Comparison of ENCODE assay signal across 5 cellular contexts in the genomic region with DNA sequence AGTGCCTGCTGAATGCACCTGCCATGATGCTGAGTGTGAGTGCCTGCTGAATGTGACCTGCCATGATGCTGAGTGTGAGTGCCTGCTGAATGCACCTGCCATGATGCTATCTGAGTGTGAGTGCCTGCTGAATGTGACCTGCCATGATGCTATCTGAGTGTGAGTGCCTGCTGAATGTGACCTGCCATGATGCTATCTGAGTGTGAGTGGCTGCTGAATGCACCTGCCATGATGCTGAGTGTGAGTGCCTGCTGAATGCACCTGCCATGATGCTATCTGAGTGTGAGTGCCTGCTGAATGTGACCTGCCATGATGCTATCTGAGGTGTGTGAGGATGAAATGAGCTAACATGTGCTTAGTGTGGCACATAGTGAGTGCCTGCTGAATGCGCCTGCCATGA.
DNase-seq lines count a peak whose midpoint lies in the region; ATAC-seq, FAIRE-seq and TF ChIP-seq lines count a peak whose summit lies in the region.
"Not testable (repeated sequence)": the region's sequence is repeated elsewhere in the genome, so short reads cannot be mapped to it uniquely, and the experiment has no call there.

No MANE protein-coding gene starts in this region.

- not testable (repeated sequence) for H3K56ac ChIP-seq in H1 (replicated peaks; ENCODE audit: insufficient read length, low read depth, low read length)

- CTCF ChIA-PET in SK-N-SH (lab: Yijun Ruan, JAX) (interaction anchor here (1.0 kb wide), 1 partner anchor 11 kb away, joined by 3 read pairs; no protein-coding TSS in a partner anchor), H1 (lab: Charles Lee; ENCODE audit: partially characterized antibody) (interaction anchor here (1.0 kb wide), 2 partner anchors 97 to 207 kb away, joined by 3 read pairs; no protein-coding TSS in a partner anchor)
- CTCF ChIA-PET in K562 (lab: Yijun Ruan, JAX; ENCODE audit: low intra/inter-chr PET ratio): not testable (repeated sequence)

- not testable (repeated sequence) for H2BK20ac ChIP-seq in H1 (ENCODE audit: low read length)

- H3K18ac ChIP-seq in H1 (ENCODE audit: extremely low read depth, low read length): not testable (repeated sequence)

- not testable (repeated sequence) for H2BK15ac ChIP-seq in H1 (ENCODE audit: low read length)

- TF ChIP-seq EP300 in SK-N-SH (IDR thresholded peaks at IDR 0.05; ENCODE audit: borderline replicate concordance in 1 of 2, low read depth in 1 of 2, low read length in 1 of 2); K562 (IDR thresholded peaks at IDR 0.05; ENCODE audit: low read length); H1 (IDR thresholded peaks at IDR 0.05; ENCODE audit: borderline replicate concordance in 1 of 2, low read depth in 2 of 2, low read length in 2 of 2): not testable (repeated sequence)

- H3K27ac ChIP-seq in SK-N-SH (ENCODE audit: low read depth in 2 of 2, low read length in 1 of 2); K562 (ENCODE audit: extremely low read depth, low read depth, low read length); H1 (ENCODE audit: low read depth, low read length): not testable (repeated sequence)

- not testable (repeated sequence) for H3K4ac ChIP-seq in H1 (replicated peaks; ENCODE audit: insufficient read length, low read depth, low read length)

- H4K20me1 ChIP-seq in SK-N-SH (ENCODE audit: insufficient read depth); K562 (replicated peaks; ENCODE audit: control insufficient read depth, insufficient read depth, low read length); H1 (replicated peaks in 1 of 2; ENCODE audit: control insufficient read depth in 1 of 2, insufficient read depth in 2 of 2, low read length in 2 of 2): not testable (repeated sequence)

- not testable (repeated sequence) for BruUV-seq in K562 (replicated peaks; lab: Mats Ljungman, UMichigan)

- not testable (repeated sequence) for H3K4me1 ChIP-seq in SK-N-SH (ENCODE audit: control insufficient read depth in 1 of 2, insufficient read depth in 2 of 2, low read depth in 1 of 2, low read length in 1 of 2); K562 (replicated peaks in 1 of 2; ENCODE audit: control insufficient read depth in 2 of 2, insufficient read depth in 2 of 2, low read length in 2 of 2); H1 (replicated peaks in 1 of 4; ENCODE audit: control insufficient read depth in 3 of 4, insufficient read depth in 4 of 4, low read length in 3 of 4)

- H3K79me2 ChIP-seq in SK-N-SH (ENCODE audit: insufficient read depth); K562 (ENCODE audit: control insufficient read depth, insufficient read depth, low read length); H1 (ENCODE audit: control insufficient read depth in 1 of 2, insufficient read depth in 2 of 2, low read length in 2 of 2): not testable (repeated sequence)

- WGBS in SK-N-SH (ENCODE audit: low lambda C conversion rate): 29% methylated on average over 1 of the region's 1 CpG
- WGBS in K562 (ENCODE audit: insufficient coverage, low coverage, missing lambda C conversion rate): 0% methylated on average over 1 of the region's 1 CpG
- 87% methylated on average over 1 of the region's 1 CpG; no CpG with 5 or more reads in 1 of the 2 experiments for WGBS in H1 (ENCODE audit: extremely low coverage in 1 of 2, insufficient coverage in 1 of 2, insufficient read length in 1 of 2, insufficient replicate concordance in 2 of 2, low coverage in 1 of 2, low lambda C conversion rate in 2 of 2, missing lambda C conversion rate in 1 of 2), 2 experiments

- not testable (repeated sequence) for H3K23me2 ChIP-seq in H1 (ENCODE audit: low read depth, low read length)

- in situ Hi-C loops in K562 (cut with MboI): not testable (repeated sequence)

- not testable (repeated sequence) for H3K9ac ChIP-seq in SK-N-SH; K562 (ENCODE audit: insufficient read depth in 1 of 2, low read depth in 2 of 2, low read length in 2 of 2); H1 (replicated peaks in 1 of 4; ENCODE audit: extremely low read depth in 1 of 4, low read depth in 3 of 4, low read length in 3 of 4)

- H3K9me3 ChIP-seq in SK-N-SH; K562 (replicated peaks; ENCODE audit: control insufficient read depth, insufficient read depth, low read depth, low read length); H1 (ENCODE audit: insufficient read depth in 2 of 2, low read depth in 1 of 2, low read length in 1 of 2): not testable (repeated sequence)

- not testable (repeated sequence) for H3K9me2 ChIP-seq in SK-N-SH

- H3K14ac ChIP-seq in H1 (ENCODE audit: insufficient read length): not testable (repeated sequence)

- DNase-seq in GM12891 (ENCODE audit: insufficient read length, low spot score); SK-N-SH; K562 (ENCODE audit: extremely low read depth in 1 of 4, low spot score in 3 of 4); H1 (ENCODE audit: low read depth in 1 of 2, low spot score in 2 of 2): not testable (repeated sequence)
- peak; percentile 47 for DNase-seq in mesenteric fat pad (ENCODE audit: low spot score)

- not testable (repeated sequence) for TF ChIP-seq CTCF in SK-N-SH (IDR thresholded peaks at IDR 0.05); K562 (IDR thresholded peaks at IDR 0.05 in 2 of 3, conservative IDR thresholded peaks at IDR 0.05 in 1 of 3; ENCODE audit: insufficient read depth in 2 of 3, low read depth in 1 of 3, low read length in 3 of 3); H1 (IDR thresholded peaks at IDR 0.05; ENCODE audit: control extremely low read depth in 1 of 3, insufficient read depth in 1 of 3, low read depth in 1 of 3, low read length in 3 of 3)

- not testable (repeated sequence) for H3K4me2 ChIP-seq in SK-N-SH; K562 (ENCODE audit: insufficient read depth, low read length); H1 (ENCODE audit: insufficient read depth in 1 of 2, low read depth in 2 of 2, low read length in 2 of 2)

- H4K91ac ChIP-seq in H1 (replicated peaks; ENCODE audit: insufficient read length, low read length): not testable (repeated sequence)

- H3K4me3 ChIP-seq in SK-N-SH (ENCODE audit: low read depth in 2 of 2, low read length in 1 of 2); K562; H1 (ENCODE audit: extremely low read depth in 1 of 4, insufficient read depth in 2 of 4, low read depth in 3 of 4, low read length in 4 of 4): not testable (repeated sequence)

- H2BK5ac ChIP-seq in H1 (ENCODE audit: low read depth, low read length): not testable (repeated sequence)

- not testable (repeated sequence) for H2BK120ac ChIP-seq in H1 (replicated peaks; ENCODE audit: low read depth, low read length)

- H3K23ac ChIP-seq in H1 (ENCODE audit: insufficient read length): not testable (repeated sequence)

- 0 out of 2 replicates have a peak overlapping the region, but pooled peaks have one; percentile 39 for H2AK5ac ChIP-seq in H1 (ENCODE audit: low read depth, low read length)

- H4K5ac ChIP-seq in H1 (ENCODE audit: insufficient read length, low read depth, low read length): not testable (repeated sequence)

- H2BK12ac ChIP-seq in H1 (ENCODE audit: low read depth, low read length): not testable (repeated sequence)

- not testable (repeated sequence) for H3K27me3 ChIP-seq in SK-N-SH (ENCODE audit: insufficient read depth); H1 (replicated peaks in 1 of 4; ENCODE audit: control insufficient read depth in 3 of 4, extremely low read depth in 1 of 4, insufficient read depth in 3 of 4, low read length in 3 of 4)
- peaks cover 0 to 21% of the 10 kb centered on the region in 2 experiments; a peak in 3 of 5 replicates for H3K27me3 ChIP-seq in K562 (ENCODE audit: control insufficient read depth in 2 of 2, insufficient read depth in 2 of 2, low read length in 2 of 2)

- H3K36me3 ChIP-seq in SK-N-SH (replicated peaks in 1 of 2; ENCODE audit: control insufficient read depth in 1 of 2, insufficient read depth in 2 of 2, low read length in 1 of 2); K562 (ENCODE audit: control insufficient read depth, insufficient read depth, low read length); H1 (ENCODE audit: control insufficient read depth in 2 of 4, insufficient read depth in 4 of 4, low read length in 3 of 4): not testable (repeated sequence)

- TF ChIP-seq POLR2A in GM12891 (IDR thresholded peaks at IDR 0.05; ENCODE audit: low read depth, low read length); K562 (conservative IDR thresholded peaks at IDR 0.05); H1 (IDR thresholded peaks at IDR 0.05; ENCODE audit: control extremely low read depth in 1 of 2, low read depth in 2 of 2, low read length in 2 of 2): not testable (repeated sequence)

- intact Hi-C loops in K562 (cut with micrococcal nuclease): not testable (repeated sequence)

- H2AFZ ChIP-seq in SK-N-SH (ENCODE audit: low read depth); K562 (ENCODE audit: low read depth, low read length); H1 (ENCODE audit: low read length): not testable (repeated sequence)

- not testable (repeated sequence) for H3K9me1 ChIP-seq in K562 (ENCODE audit: control insufficient read depth, insufficient read depth, low read length)

- H3F3A ChIP-seq in SK-N-SH (replicated peaks; ENCODE audit: insufficient read depth): not testable (repeated sequence)

- not testable (repeated sequence) for H4K8ac ChIP-seq in H1 (ENCODE audit: extremely low read depth, insufficient read depth, low read length)

- H3K79me1 ChIP-seq in H1 (ENCODE audit: low read depth, low read length): not testable (repeated sequence)

- not testable (repeated sequence) for ATAC-seq in K562

- POLR2A ChIA-PET in SK-N-SH (lab: Yijun Ruan, JAX); H1 (lab: Charles Lee; ENCODE audit: partially characterized antibody): not testable (repeated sequence)
- POLR2A ChIA-PET in K562 (lab: Yijun Ruan, JAX): interaction anchor here (0.7 kb wide), 1 partner anchor 13 kb away, joined by 3 read pairs; no protein-coding TSS in a partner anchor

- TF ChIP-seq RAD21 in SK-N-SH (IDR thresholded peaks at IDR 0.05; ENCODE audit: low read length); K562 (CRISPR knock-in tag; conservative IDR thresholded peaks at IDR 0.05 in 1 of 2, IDR thresholded peaks at IDR 0.05 in 1 of 2); H1 (IDR thresholded peaks at IDR 0.05 in 1 of 2, conservative IDR thresholded peaks at IDR 0.05 in 1 of 2; ENCODE audit: low read depth in 2 of 2, low read length in 2 of 2): not testable (repeated sequence)

- FAIRE-seq in GM12891 (lab: Jason Lieb, UNC): peak; percentile 16
- not testable (repeated sequence) for FAIRE-seq in K562 (lab: Jason Lieb, UNC); H1 (lab: Jason Lieb, UNC)
